13 cellular contexts compared by ENCODE assay signal in genomic region chr5:135353952-135354721, GRCh38. TPM values are rescaled to one million over a fixed set of nuclear protein-coding genes. Genes with fewer than 3 reads are reported as not detected.
DNase-seq lines count a peak whose midpoint lies in the region; FAIRE-seq and TF ChIP-seq lines count a peak whose summit lies in the region.
"Had no signal": no experiment of that assay in that cellular context is flagged by ENCODE, and none has a peak within 500 bp of the region (broad histone marks: within the 10 kb centered on the region; RNA-seq: fewer than 3 reads in every experiment).

No MANE protein-coding gene starts in this region.

- H3K9me3 Mint-ChIP-seq in nephron: no peaks in the 10 kb centered on the region
- H3K9me3 Mint-ChIP-seq: central memory CD8-positive, alpha-beta T cell; T-helper 1 cell treated with Interleukin-12 subunit alpha and Interleukin-12 subunit beta and Interleukin-4 antibody, amounts not matched to agents 30 μg/mL and 1 μg/mL, for 36 hours had no signal

- no peak overlapping the region; the same call in 1 of the 2 replicates for H3K4me3 ChIP-seq in AG09309 (ENCODE audit: control insufficient read depth, low read depth, low read length)
- H3K4me3 ChIP-seq: suprapubic skin had no signal

- H3K4me3 Mint-ChIP-seq in nephron: peak overlapping the region in 2 of 3 experiments; percentile 30 to 55
- H3K4me3 Mint-ChIP-seq: central memory CD8-positive, alpha-beta T cell; T-helper 1 cell treated with Interleukin-12 subunit alpha and Interleukin-12 subunit beta and Interleukin-4 antibody, amounts not matched to agents 30 μg/mL and 1 μg/mL, for 36 hours had no signal

- peak overlapping the region; percentile 76 to 97 (median 94) for H3K27ac Mint-ChIP-seq in nephron
- H3K27ac Mint-ChIP-seq: T-helper 1 cell treated with Interleukin-12 subunit alpha and Interleukin-12 subunit beta and Interleukin-4 antibody, amounts not matched to agents 30 μg/mL and 1 μg/mL, for 36 hours had no signal

- peaks cover 59% of the 10 kb centered on the region for H3K36me3 Mint-ChIP-seq in nephron (ENCODE audit: low read depth)

- H3K27me3 Mint-ChIP-seq in nephron (ENCODE audit: low read depth): no peaks in the 10 kb centered on the region
- H3K27me3 Mint-ChIP-seq: central memory CD8-positive, alpha-beta T cell had no signal

- no peak for TF ChIP-seq CTCF in AG09309 (IDR thresholded peaks at IDR 0.05; ENCODE audit: control insufficient read depth, insufficient read depth, low read depth, low read length, missing control alignments)
- TF ChIP-seq CTCF in nephron (IDR thresholded peaks at IDR 0.05; ENCODE audit: unreplicated experiment in 3 of 3): no peak

- DNase-seq in AG09309 (ENCODE audit: low read depth): peak; percentile 89
- DNase-seq in HT1080 (ENCODE audit: low read depth): peak; percentile 46
- peak; percentile 37 for DNase-seq in dermis blood vessel endothelial cell
- no peak for DNase-seq in NCI-H524 treated with DMSO at 0.1 percent for 48 hours (lab: John Stamatoyannopoulos, UW)
- no peak for DNase-seq in posterior cingulate gyrus
- no peak for DNase-seq in GM19239 (ENCODE audit: insufficient read length, low spot score)
- no peak for DNase-seq in activated CD4-positive, alpha-beta T cell treated with anti-CD3 and anti-CD28 coated beads, Interleukin-2, amount 50 U/mL, for 1 hour
- DNase-seq: KG1, NCI-H82 had no signal

- intact Hi-C loops in posterior cingulate gyrus (cut with DNase I): no loop called here

- FAIRE-seq in GM19239 (lab: Jason Lieb, UNC): no peak

- peaks cover 47% of the 10 kb centered on the region for H3K4me1 Mint-ChIP-seq in nephron

RNA-seq across cellular contexts. Expression of gene MACROH2A1, which starts 44.9 kb away (rescaled TPM):
- total RNA-seq in HT1080 (2014; rRNA removed; shearing (Covaris generic)): 311 and 355 TPM in 2 replicates
- polyA plus RNA-seq in HT1080 (2015; cell fraction: cytosol; rRNA removed): 178 and 196 TPM in 2 replicates
- 265 and 281 TPM in 2 replicates for polyA plus RNA-seq in HT1080 (2015; cell fraction: nucleus; rRNA removed)
- total RNA-seq in dermis blood vessel endothelial cell: 219 and 227 TPM in 2 replicates

Comparison
In these comparisons a context has a peak if more than half of its experiments do, and no peak if none do; other contexts are left out.
1. DNase-seq: peak in AG09309 (single experiment), HT1080 (single experiment) and dermis blood vessel endothelial cell (single experiment); none in NCI-H524 treated with DMSO at 0.1 percent for 48 hours (single experiment), posterior cingulate gyrus (0 of 10), GM19239 (single experiment) and activated CD4-positive, alpha-beta T cell treated with anti-CD3 and anti-CD28 coated beads, Interleukin-2, amount 50 U/mL, for 1 hour (single experiment).